In the genomic region with DNA sequence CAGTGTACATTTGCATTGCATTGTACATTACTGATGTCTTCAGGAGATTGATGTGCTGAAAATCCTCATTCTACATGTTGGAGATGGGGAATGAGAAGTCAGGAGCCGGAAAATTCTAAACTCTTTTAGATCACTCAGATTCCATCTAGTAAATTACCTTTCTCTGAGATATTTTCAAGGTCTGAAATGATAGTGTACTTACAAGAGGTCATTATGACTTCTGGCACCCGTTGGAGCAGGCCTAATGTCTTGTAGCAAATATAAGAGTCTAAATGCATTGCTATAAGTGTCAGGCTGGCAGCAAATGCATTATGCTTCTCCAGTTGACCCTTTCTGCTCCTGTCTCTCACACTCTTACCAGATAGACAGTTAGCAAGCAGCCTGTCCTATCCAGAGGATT, we compare ENCODE assay signal across 31 cellular contexts.
"Had no signal": no experiment of that assay in that cellular context is flagged by ENCODE, and none has a peak within 500 bp of the region (broad histone marks: within the 10 kb centered on the region; RNA-seq: fewer than 3 reads in every experiment).

No MANE protein-coding gene starts in this region.

- H3K4me3 ChIP-seq: ascending aorta, cardiac muscle cell had no signal

- H3K4me1 ChIP-seq: ascending aorta had no signal

- H3K27me3 ChIP-seq: ascending aorta, cardiac muscle cell had no signal

- H3K9me3 ChIP-seq: ascending aorta had no signal

- H3K36me3 ChIP-seq: ascending aorta, cardiac muscle cell had no signal

- FAIRE-seq: bronchial epithelial cell, TTC549 had no signal

- DNase-seq: activated B cell treated with CpG ODN at 0.5 μM for 24 hours; activated CD4-positive, alpha-beta memory T cell treated with anti-CD3 and anti-CD28 coated beads for 36 hours; activated CD4-positive, alpha-beta T cell treated with anti-CD3 and anti-CD28 coated beads for 4 hours; activated CD4-positive, alpha-beta T cell treated with anti-CD3 and anti-CD28 coated beads, Interleukin-2, amount 10 ng/mL, durations not matched to agents 24 days and 14 days; activated CD4-positive, alpha-beta T cell treated with anti-CD3 and anti-CD28 coated beads, Interleukin-2, amount 50 U/mL, for 1 hour; activated CD4-positive, alpha-beta T cell treated with anti-CD3 and anti-CD28 coated beads, Interleukin-2, amount 50 U/mL, for 4 hours; activated CD4-positive, CD25-positive, alpha-beta regulatory T cell treated with anti-CD3 and anti-CD28 coated beads, Interleukin-2, amount 50 U/mL, for 72 hours; activated CD8-positive, alpha-beta memory T cell treated with anti-CD3 and anti-CD28 coated beads, Interleukin-2, amount 50 U/mL, for 4 hours; activated CD8-positive, alpha-beta T cell treated with anti-CD3 and anti-CD28 coated beads for 36 hours; activated effector memory CD4-positive, alpha-beta T cell treated with anti-CD3 and anti-CD28 coated beads, Interleukin-2, amount 50 U/mL, for 16 hours; activated gamma-delta T cell treated with Interleukin-2 at 50 U/mL for 16 hours; activated naive CD4-positive, alpha-beta T cell; activated naive CD4-positive, alpha-beta T cell treated with anti-CD3 and anti-CD28 coated beads, Interleukin-2, amount 10 ng/mL, durations not matched to agents 7 days and 5 days; activated naive CD8-positive, alpha-beta T cell treated with anti-CD3 and anti-CD28 coated beads, Interleukin-2, amount 10 ng/mL, durations not matched to agents 7 days and 5 days; activated naive CD8-positive, alpha-beta T cell treated with anti-CD3 and anti-CD28 coated beads, Interleukin-2, amount 50 U/mL, for 24 hours; activated T-cell treated with anti-CD3 and anti-CD28 coated beads for 4 hours; activated T-cell treated with anti-CD3 and anti-CD28 coated beads, Interleukin-2, amount 50 U/mL, for 1 hour; activated T-cell treated with anti-CD3 and anti-CD28 coated beads, Interleukin-2, amount 50 U/mL, for 4 hours; activated T-cell treated with anti-CD3 and anti-CD28 coated beads, Interleukin-2, amount 50 U/mL, for 72 hours; amygdala; anterior cingulate cortex; caudate nucleus; cerebellar nuclear complex; T-helper 1 cell; T-helper 2 cell; T-helper 9 cell had no signal

- H3K27ac ChIP-seq: ascending aorta, cardiac muscle cell, VCaP had no signal
